Comparison of ENCODE assay signal across 32 cellular contexts in the genomic region with DNA sequence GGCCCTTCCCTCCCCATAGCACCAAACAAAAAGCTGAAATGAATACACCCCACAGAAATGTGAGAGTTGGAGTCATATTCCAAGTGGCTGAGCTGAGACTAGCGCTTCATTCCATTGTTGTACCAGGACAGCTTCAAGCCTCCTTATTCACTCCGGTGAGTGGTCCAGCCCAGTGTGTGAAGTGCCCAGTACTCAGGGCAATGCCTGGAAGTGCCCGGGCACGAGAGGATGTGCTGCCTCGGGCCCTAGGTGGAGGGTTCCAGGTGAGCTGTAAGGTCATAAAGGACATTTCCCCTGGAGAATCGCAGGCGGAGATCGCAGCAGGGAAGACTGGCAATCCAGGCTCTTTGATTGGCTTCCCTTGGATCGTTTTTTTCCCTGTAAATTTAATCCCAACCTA. TPM values are rescaled to one million over a fixed set of nuclear protein-coding genes. Genes with fewer than 3 reads are reported as not detected.
"Had no signal": no experiment of that assay in that cellular context is flagged by ENCODE, and none has a peak within 500 bp of the region (broad histone marks: within the 10 kb centered on the region; RNA-seq: fewer than 3 reads in every experiment).

No MANE protein-coding gene starts in this region.

- H3K27ac ChIP-seq: breast epithelium, hepatocyte, left ventricle myocardium inferior, pancreas, stomach, suprapubic skin, transverse colon, uterus had no signal

- DNase-seq: activated CD4-positive, alpha-beta T cell treated with anti-CD3 and anti-CD28 coated beads for 4 hours; activated CD8-positive, alpha-beta memory T cell treated with anti-CD3 and anti-CD28 coated beads, Interleukin-2, amount 50 U/mL, for 48 hours; activated naive CD8-positive, alpha-beta T cell treated with anti-CD3 and anti-CD28 coated beads, Interleukin-2, amount 10 ng/mL, durations not matched to agents 7 days and 5 days; activated T-cell treated with anti-CD3 and anti-CD28 coated beads, Interleukin-2, amount 50 U/mL, for 4 hours; amniotic stem cell; effector memory CD8-positive, alpha-beta T cell; glutamatergic neuron; immature natural killer cell; left ventricle myocardium inferior; mammary epithelial cell; pancreas; right cardiac atrium; stimulated activated CD4-positive, alpha-beta T cell treated with anti-CD3 and anti-CD28 coated beads, Interleukin-12 subunit alpha, Interleukin-12 subunit beta, amount 100 ng/mL, for 4 hours; stimulated activated CD4-positive, alpha-beta T cell treated with anti-CD3 and anti-CD28 coated beads, Interleukin-4, amount 100 ng/mL, for 4 hours; stomach; T-helper 9 cell; transverse colon; uterus had no signal

- H3K36me3 ChIP-seq: breast epithelium, left ventricle myocardium inferior, pancreas, suprapubic skin, transverse colon, uterus had no signal

- H3K9me3 Mint-ChIP-seq: activated naive CD4-positive, alpha-beta T cell treated with anti-CD3 and anti-CD28 coated beads for 36 hours; activated naive CD8-positive, alpha-beta T cell treated with anti-CD3 and anti-CD28 coated beads, Interleukin-2, amount 10 ng/mL, durations not matched to agents 7 days and 5 days; activated T-cell treated with anti-CD3 and anti-CD28 coated beads, Interleukin-2, amount 50 U/mL, for 4 hours; central memory CD8-positive, alpha-beta T cell; effector memory CD8-positive, alpha-beta T cell; immature natural killer cell; mesothelial cell of epicardium; natural killer cell treated with Interleukin-12 subunit alpha and Interleukin-12 subunit beta and Interleukin-15 and Interleukin-18, amount 100 ng/mL, for 72 hours; WTC11 had no signal

- H3K36me3 Mint-ChIP-seq: mesothelial cell of epicardium, WTC11 had no signal

- H3K9me3 ChIP-seq: breast epithelium, left ventricle myocardium inferior, pancreas, stomach, suprapubic skin, transverse colon, uterus had no signal

- H3K27me3 ChIP-seq: breast epithelium, hepatocyte, pancreas, stomach, suprapubic skin, transverse colon, uterus had no signal

- H3K4me3 ChIP-seq: breast epithelium, hepatocyte, left ventricle myocardium inferior, pancreas, stomach, suprapubic skin, transverse colon, uterus had no signal

- FAIRE-seq: colon, endothelial cell of umbilical vein, frontal cortex, pancreas had no signal

- H3K27ac Mint-ChIP-seq: activated naive CD4-positive, alpha-beta T cell treated with anti-CD3 and anti-CD28 coated beads for 36 hours; mesothelial cell of epicardium; natural killer cell treated with Interleukin-12 subunit alpha and Interleukin-12 subunit beta and Interleukin-15 and Interleukin-18, amount 100 ng/mL, for 72 hours; WTC11 had no signal

- ATAC-seq: effector memory CD8-positive, alpha-beta T cell; esophagus mucosa; natural killer cell treated with Interleukin-12 subunit alpha and Interleukin-12 subunit beta and Interleukin-15 and Interleukin-18, amount 100 ng/mL, for 72 hours; pancreas; right cardiac atrium; WTC11 had no signal

- H3K4me1 ChIP-seq: breast epithelium, pancreas, uterus had no signal

- H3K27me3 Mint-ChIP-seq: activated naive CD8-positive, alpha-beta T cell treated with anti-CD3 and anti-CD28 coated beads, Interleukin-2, amount 10 ng/mL, durations not matched to agents 7 days and 5 days; central memory CD8-positive, alpha-beta T cell; effector memory CD8-positive, alpha-beta T cell; natural killer cell treated with Interleukin-12 subunit alpha and Interleukin-12 subunit beta and Interleukin-15 and Interleukin-18, amount 100 ng/mL, for 72 hours had no signal

- H3K4me3 Mint-ChIP-seq: activated naive CD4-positive, alpha-beta T cell treated with anti-CD3 and anti-CD28 coated beads for 36 hours; activated naive CD8-positive, alpha-beta T cell treated with anti-CD3 and anti-CD28 coated beads, Interleukin-2, amount 10 ng/mL, durations not matched to agents 7 days and 5 days; activated T-cell treated with anti-CD3 and anti-CD28 coated beads, Interleukin-2, amount 50 U/mL, for 4 hours; central memory CD8-positive, alpha-beta T cell; effector memory CD8-positive, alpha-beta T cell; immature natural killer cell; mesothelial cell of epicardium; natural killer cell treated with Interleukin-12 subunit alpha and Interleukin-12 subunit beta and Interleukin-15 and Interleukin-18, amount 100 ng/mL, for 72 hours; WTC11 had no signal

RNA-seq across cellular contexts. Expression of a gene that starts 43.0 kb away (rescaled TPM):
- polyA plus RNA-seq: hepatocyte had no signal

RNA-seq across cellular contexts. Expression of a gene that starts 55.3 kb away (rescaled TPM):
- total RNA-seq: endothelial cell of umbilical vein, hepatocyte, kidney epithelial cell, mammary epithelial cell, mesothelial cell of epicardium, pulmonary artery endothelial cell, WTC11 had no signal
- polyA plus RNA-seq: endothelial cell of umbilical vein, hepatocyte, mammary epithelial cell had no signal
